Comparison of ENCODE assay signal across 22 cellular contexts in genomic region chr14:32378284-32378683, GRCh38.
"Had no signal": no experiment of that assay in that cellular context is flagged by ENCODE, and none has a peak within 500 bp of the region (broad histone marks: within the 10 kb centered on the region; RNA-seq: fewer than 3 reads in every experiment).

No MANE protein-coding gene starts in this region.

- H3K9me3 ChIP-seq: esophagus squamous epithelium, gastrocnemius medialis, heart right ventricle, left lung, lower lobe of right lung, mucosa of descending colon had no signal

- H3K4me3 Mint-ChIP-seq: dendritic cell treated with granulocyte-macrophage colony-stimulating factor and Interleukin-4, amounts not matched to agents 40 ng/mL and 50 ng/mL, for 4 days; effector memory CD8-positive, alpha-beta T cell; endodermal cell; naive B cell had no signal

- H3K9me3 Mint-ChIP-seq: endodermal cell had no signal

- H3K36me3 ChIP-seq: esophagus squamous epithelium, gastrocnemius medialis, heart right ventricle, left lung, lower lobe of right lung had no signal

- H3K4me1 ChIP-seq: left lung, lower lobe of right lung had no signal

- H3K4me3 ChIP-seq: coronary artery, esophagus squamous epithelium, gastrocnemius medialis, heart right ventricle, left lung, lower lobe of right lung, mucosa of descending colon had no signal

- DNase-seq: effector CD8-positive, alpha-beta T cell; effector memory CD8-positive, alpha-beta T cell; endodermal cell; erythroblast; esophagus squamous epithelium; foreskin fibroblast; foreskin melanocyte; gastrocnemius medialis; glutamatergic neuron; head of caudate nucleus; heart right ventricle; hippocampal formation; left cardiac atrium; left lung; left ventricle myocardium superior; lower lobe of right lung; mesenchymal stem cell; mucosa of descending colon; naive B cell had no signal

- H3K27ac Mint-ChIP-seq: dendritic cell treated with granulocyte-macrophage colony-stimulating factor and Interleukin-4, amounts not matched to agents 40 ng/mL and 50 ng/mL, for 4 days; effector memory CD8-positive, alpha-beta T cell; endodermal cell; naive B cell had no signal

- H3K27ac ChIP-seq: coronary artery, epithelial cell of prostate, esophagus squamous epithelium, gastrocnemius medialis, heart right ventricle, left lung, lower lobe of right lung had no signal

- H3K36me3 Mint-ChIP-seq: naive B cell had no signal

- H3K27me3 ChIP-seq: esophagus squamous epithelium, gastrocnemius medialis, heart right ventricle, left lung had no signal

- H3K27me3 Mint-ChIP-seq: dendritic cell treated with granulocyte-macrophage colony-stimulating factor and Interleukin-4, amounts not matched to agents 40 ng/mL and 50 ng/mL, for 4 days; effector memory CD8-positive, alpha-beta T cell had no signal
